Comparison of ENCODE assay signal across 8 cellular contexts in genomic region chr5:68215208-68215887, GRCh38.
DNase-seq lines count a peak whose midpoint lies in the region; ATAC-seq and TF ChIP-seq lines count a peak whose summit lies in the region.

Gene PIK3R1, plus strand, starts transcription at chr5:68215756. Its CDS starts 10,920 bp downstream, at chr5:68226676.

- H3K4me3 ChIP-seq in iPS-20b (ENCODE audit: low read length) (peak within 1 kb of the TSS; percentile 81), skin epidermis (peak within 1 kb of the TSS; percentile 75 to 96 (median 83))

- ATAC-seq in GM18909 (IDR thresholded peaks at IDR 0.05; ENCODE audit: poor library complexity, unreplicated experiment) = peak; percentile 83
- ATAC-seq in HG03159 (IDR thresholded peaks at IDR 0.05; ENCODE audit: unreplicated experiment) = peak; percentile 79

- peaks cover 67% of the 10 kb centered on the region for H3K27me3 ChIP-seq in iPS-20b (ENCODE audit: insufficient read depth, low read length)

- peak; percentile 64 for TF ChIP-seq CTCF in VCaP (conservative IDR thresholded peaks at IDR 0.05)

- in situ Hi-C loops in T47D (cut with HindIII; ENCODE audit: low pct_unique_long_range_greater_than_20kb, low sequenced_read_pairs) = no loop called here

- peak; percentile 97 for DNase-seq in AG08396 (ENCODE audit: low spot score)
- peak; percentile 50 for DNase-seq in NCI-H2196 treated with DMSO at 0.1 percent for 48 hours (lab: John Stamatoyannopoulos, UW; ENCODE audit: unreplicated experiment)
- peak; percentile 93 to 95 for DNase-seq in T47D (ENCODE audit: low read depth in 1 of 2, low spot score in 1 of 2)

- H3K27ac ChIP-seq in VCaP = peak within 1 kb of the TSS; percentile 98
- no peak within 1 kb of the TSS for H3K27ac ChIP-seq in iPS-20b (ENCODE audit: low read length)
- peak within 1 kb of the TSS; percentile 82 to 98 (median 94) for H3K27ac ChIP-seq in skin epidermis

- peaks cover 13% of the 10 kb centered on the region for H3K4me1 ChIP-seq in iPS-20b (ENCODE audit: insufficient read depth, low read length)

- H3K9me3 ChIP-seq in iPS-20b (ENCODE audit: insufficient read depth, low read depth, low read length) = peaks cover 10% of the 10 kb centered on the region

- H3K36me3 ChIP-seq in iPS-20b (ENCODE audit: insufficient read depth, low read depth, low read length) = no peaks in the 10 kb centered on the region

- peak within 1 kb of the TSS; percentile 60; the same call in 1 of the 2 replicates for H3K9ac ChIP-seq in iPS-20b (ENCODE audit: low read depth, low read length)
